Comparison of ENCODE assay signal across 8 cellular contexts in genomic region chr5:43019293-43019614, GRCh38. TPM values are rescaled to one million over a fixed set of nuclear protein-coding genes. Genes with fewer than 3 reads are reported as not detected.
A peak's percentile ranks its signal among the peaks of the same experiment; 100 is the strongest.
DNase-seq lines count a peak whose midpoint lies in the region; ATAC-seq, FAIRE-seq and TF ChIP-seq lines count a peak whose summit lies in the region.

No MANE protein-coding gene starts in this region.

- H3K4me1 ChIP-seq in iPS-20b (ENCODE audit: insufficient read depth, low read length) (peaks cover 27% of the 10 kb centered on the region; the same call in 1 of the 2 replicates), stomach (peaks cover 3 to 36% (median 13%) of the 10 kb centered on the region in 4 donors)

- H3K9me3 Mint-ChIP-seq in T-helper 2 cell treated with Interferon-gamma antibody and Interleukin-4, amounts not matched to agents 5 μg/mL and 100 μg/mL, for 36 hours = no peaks in the 10 kb centered on the region
- no peaks in the 10 kb centered on the region for H3K9me3 Mint-ChIP-seq in activated CD8-positive, alpha-beta T cell treated with anti-CD3 and anti-CD28 coated beads, Interleukin-2, amount 10 ng/mL, durations not matched to agents 7 days and 5 days (ENCODE audit: insufficient read depth)

- no peak for FAIRE-seq in GM19239 (lab: Jason Lieb, UNC)

- TF ChIP-seq CTCF in stomach (IDR thresholded peaks at IDR 0.05) = no peak

- no peak for DNase-seq in T-helper 2 cell treated with Interferon-gamma antibody and Interleukin-4, amounts not matched to agents 5 μg/mL and 100 μg/mL, for 36 hours (ENCODE audit: low spot score)
- DNase-seq in T-helper 2 cell (no peak), stomach (no peak), DMS53 (lab: John Stamatoyannopoulos, UW) (no peak), GM19239 (ENCODE audit: insufficient read length, low spot score) (no peak)
- no peak for DNase-seq in activated CD8-positive, alpha-beta T cell treated with anti-CD3 and anti-CD28 coated beads, Interleukin-2, amount 10 ng/mL, durations not matched to agents 7 days and 5 days

- CTCF ChIA-PET in activated CD8-positive, alpha-beta T cell treated with anti-CD3 and anti-CD28 coated beads, Interleukin-2, amount 10 ng/mL, durations not matched to agents 7 days and 5 days (lab: Charles Lee) = interaction anchor here (0.8 to 8.7 kb wide), 20 partner anchors 8 to 465 kb away, joined by 3 to 150 read pairs (median 10); partner anchors contain the start of genes ANXA2R and TMEM267

- peak overlapping the region; percentile 98 for H3K4me3 Mint-ChIP-seq in T-helper 2 cell treated with Interferon-gamma antibody and Interleukin-4, amounts not matched to agents 5 μg/mL and 100 μg/mL, for 36 hours
- H3K4me3 Mint-ChIP-seq in activated CD8-positive, alpha-beta T cell treated with anti-CD3 and anti-CD28 coated beads, Interleukin-2, amount 10 ng/mL, durations not matched to agents 7 days and 5 days = peak overlapping the region; percentile 95

- no peak for TF ChIP-seq EP300 in stomach (IDR thresholded peaks at IDR 0.05)

- no peaks in the 10 kb centered on the region for H3K9me3 ChIP-seq in iPS-20b (ENCODE audit: insufficient read depth, low read depth, low read length)
- peaks cover 0 to 9% (median 2%) of the 10 kb centered on the region in 4 donors for H3K9me3 ChIP-seq in stomach

- no peaks in the 10 kb centered on the region for H3K27me3 Mint-ChIP-seq in T-helper 2 cell treated with Interferon-gamma antibody and Interleukin-4, amounts not matched to agents 5 μg/mL and 100 μg/mL, for 36 hours (ENCODE audit: low read depth)
- H3K27me3 Mint-ChIP-seq in activated CD8-positive, alpha-beta T cell treated with anti-CD3 and anti-CD28 coated beads, Interleukin-2, amount 10 ng/mL, durations not matched to agents 7 days and 5 days (ENCODE audit: low read depth) = no peaks in the 10 kb centered on the region

- ATAC-seq in activated CD8-positive, alpha-beta T cell treated with anti-CD3 and anti-CD28 coated beads, Interleukin-2, amount 10 ng/mL, durations not matched to agents 7 days and 5 days = no peak
- ATAC-seq in GM19455 (IDR thresholded peaks at IDR 0.05; ENCODE audit: unreplicated experiment) = no peak

- no peak overlapping the region for H3K9ac ChIP-seq in iPS-20b (ENCODE audit: low read depth, low read length)

- TF ChIP-seq POLR2A in stomach (IDR thresholded peaks at IDR 0.05) = no peak

- peak overlapping the region; percentile 100 for H3K27ac Mint-ChIP-seq in T-helper 2 cell treated with Interferon-gamma antibody and Interleukin-4, amounts not matched to agents 5 μg/mL and 100 μg/mL, for 36 hours
- peak overlapping the region; percentile 99 for H3K27ac Mint-ChIP-seq in activated CD8-positive, alpha-beta T cell treated with anti-CD3 and anti-CD28 coated beads, Interleukin-2, amount 10 ng/mL, durations not matched to agents 7 days and 5 days

- H3K27ac ChIP-seq in iPS-20b (ENCODE audit: low read length) (no peak overlapping the region), stomach (peak overlapping the region; percentile 35 to 97 (median 89))

- H3K36me3 ChIP-seq in iPS-20b (ENCODE audit: insufficient read depth, low read depth, low read length) (no peaks in the 10 kb centered on the region), stomach (no peaks in the 10 kb centered on the region)

- WGBS in stomach, 5 donors = 10 to 34% (median 29%) methylated on average over 6 of the region's 6 CpGs

- H3K4me1 Mint-ChIP-seq in T-helper 2 cell treated with Interferon-gamma antibody and Interleukin-4, amounts not matched to agents 5 μg/mL and 100 μg/mL, for 36 hours (ENCODE audit: low read depth) = peaks cover 41% of the 10 kb centered on the region
- peaks cover 38% of the 10 kb centered on the region for H3K4me1 Mint-ChIP-seq in activated CD8-positive, alpha-beta T cell treated with anti-CD3 and anti-CD28 coated beads, Interleukin-2, amount 10 ng/mL, durations not matched to agents 7 days and 5 days (ENCODE audit: low read depth)

- H3K4me3 ChIP-seq in iPS-20b (ENCODE audit: low read length) = peak overlapping the region; percentile 52
- H3K4me3 ChIP-seq in stomach = peak overlapping the region; percentile 37 to 48 (median 40)

- POLR2A ChIA-PET in activated CD8-positive, alpha-beta T cell treated with anti-CD3 and anti-CD28 coated beads, Interleukin-2, amount 10 ng/mL, durations not matched to agents 7 days and 5 days (lab: Charles Lee) = interaction anchor here (0.9 to 10.1 kb wide), 13 partner anchors 8 to 293 kb away, joined by 3 to 532 read pairs (median 20); partner anchors contain the start of genes ANXA2R and ZNF131

- peaks cover 12% of the 10 kb centered on the region for H3K36me3 Mint-ChIP-seq in T-helper 2 cell treated with Interferon-gamma antibody and Interleukin-4, amounts not matched to agents 5 μg/mL and 100 μg/mL, for 36 hours (ENCODE audit: low read depth)
- H3K36me3 Mint-ChIP-seq in activated CD8-positive, alpha-beta T cell treated with anti-CD3 and anti-CD28 coated beads, Interleukin-2, amount 10 ng/mL, durations not matched to agents 7 days and 5 days (ENCODE audit: low read depth) = peaks cover 4% of the 10 kb centered on the region

- H3K27me3 ChIP-seq in iPS-20b (ENCODE audit: insufficient read depth, low read length) = peaks cover 89% of the 10 kb centered on the region
- H3K27me3 ChIP-seq in stomach = peaks cover 8 to 92% (median 42%) of the 10 kb centered on the region in 3 donors

- intact Hi-C loops in stomach (cut with DNase I; ENCODE audit: low total_unique reads) = no loop called here

RNA-seq across cellular contexts. Expression of gene ANXA2R, which starts 20.9 kb away (rescaled TPM):
- total RNA-seq in activated CD8-positive, alpha-beta T cell treated with anti-CD3 and anti-CD28 coated beads, Interleukin-2, amount 10 ng/mL, durations not matched to agents 7 days and 5 days = 10 to 100 TPM; 28.0 to 29.3 TPM
- 1 to 10 TPM in 4 of 5 donors, not detected in 1; 1.2 to 7.5 (median 2.8) TPM for total RNA-seq in stomach
- 1 to 10 TPM in 1 of 3 donors, under 1 TPM in 2; 0.76 to 2.2 (median 0.87) TPM for polyA plus RNA-seq in stomach
